In the genomic region with DNA sequence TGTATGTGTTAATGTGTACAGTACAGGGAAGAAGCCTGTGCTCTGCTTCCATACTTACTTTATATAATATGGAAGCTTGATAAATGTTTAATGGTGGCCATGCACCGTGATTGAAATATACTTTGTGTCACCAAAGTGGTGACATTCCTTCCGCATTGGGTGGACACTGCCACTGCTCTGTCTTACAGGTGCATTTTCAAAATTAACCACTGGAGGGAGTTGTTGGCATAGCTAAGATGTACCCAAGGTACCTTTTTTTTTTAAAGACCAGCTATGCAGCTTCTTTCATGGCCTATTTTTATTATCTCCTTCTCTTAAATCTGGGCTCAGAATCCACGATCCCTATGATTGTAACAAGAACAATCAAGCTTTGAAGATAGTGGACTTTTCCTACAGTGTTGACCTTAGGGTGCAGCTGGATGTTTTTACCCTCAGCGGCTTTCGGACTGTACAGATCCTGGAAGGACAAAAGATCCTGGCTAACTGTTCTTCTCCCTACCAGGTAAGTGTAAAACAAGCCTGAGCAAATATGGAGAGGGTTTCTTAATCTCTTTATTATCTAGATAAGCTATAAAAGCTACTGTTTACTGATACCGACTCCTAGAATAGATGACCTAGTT, we compare ENCODE assay signal across 9 cellular contexts. TPM values are rescaled to one million over a fixed set of nuclear protein-coding genes. Genes with fewer than 3 reads are reported as not detected.
DNase-seq lines count a peak whose midpoint lies in the region; ATAC-seq and TF ChIP-seq lines count a peak whose summit lies in the region.
"Had no signal": no experiment of that assay in that cellular context is flagged by ENCODE, and none has a peak within 500 bp of the region (broad histone marks: within the 10 kb centered on the region; RNA-seq: fewer than 3 reads in every experiment).

No MANE protein-coding gene starts in this region.

- no peaks in the 10 kb centered on the region for H3K4me1 Mint-ChIP-seq in activated T-helper 1 cell treated with anti-CD3 and anti-CD28 coated beads, Interleukin-12 subunit alpha, Interleukin-12 subunit beta, Interleukin-2, Interleukin-4 antibody, amounts not matched to agents 30 ng/mL and 10 ng/mL and 1 ng/mL, durations not matched to agents 14 hours and 24 hours and 36 hours (ENCODE audit: low read depth)
- no peaks in the 10 kb centered on the region for H3K4me1 Mint-ChIP-seq in osteocyte (ENCODE audit: unreplicated experiment)

- H3K27me3 Mint-ChIP-seq in activated T-helper 1 cell treated with anti-CD3 and anti-CD28 coated beads, Interleukin-12 subunit alpha, Interleukin-12 subunit beta, Interleukin-2, Interleukin-4 antibody, amounts not matched to agents 30 ng/mL and 10 ng/mL and 1 ng/mL, durations not matched to agents 14 hours and 24 hours and 36 hours (ENCODE audit: insufficient read depth), result no peaks in the 10 kb centered on the region
- no peaks in the 10 kb centered on the region for H3K27me3 Mint-ChIP-seq in osteocyte (ENCODE audit: unreplicated experiment)
- H3K27me3 Mint-ChIP-seq: dendritic cell treated with granulocyte-macrophage colony-stimulating factor and Interleukin-4, amounts not matched to agents 40 ng/mL and 50 ng/mL, for 4 days had no signal

- intact Hi-C loops in activated T-helper 1 cell treated with anti-CD3 and anti-CD28 coated beads, Interleukin-12 subunit alpha, Interleukin-12 subunit beta, Interleukin-2, Interleukin-4 antibody, amounts not matched to agents 30 ng/mL and 10 ng/mL and 1 ng/mL, durations not matched to agents 14 hours and 24 hours and 36 hours (cut with micrococcal nuclease), result loop anchor here (1.0 to 10.0 kb wide), 5 partner anchors 57 to 430 kb away; no protein-coding TSS in a partner anchor

- TF ChIP-seq CTCF in osteocyte (IDR thresholded peaks at IDR 0.05), result peak; percentile 91

- H3K9me3 Mint-ChIP-seq in activated T-helper 1 cell treated with anti-CD3 and anti-CD28 coated beads, Interleukin-12 subunit alpha, Interleukin-12 subunit beta, Interleukin-2, Interleukin-4 antibody, amounts not matched to agents 30 ng/mL and 10 ng/mL and 1 ng/mL, durations not matched to agents 14 hours and 24 hours and 36 hours, result no peaks in the 10 kb centered on the region
- H3K9me3 Mint-ChIP-seq in osteocyte (ENCODE audit: unreplicated experiment), result no peaks in the 10 kb centered on the region
- H3K9me3 Mint-ChIP-seq: dendritic cell treated with granulocyte-macrophage colony-stimulating factor and Interleukin-4, amounts not matched to agents 40 ng/mL and 50 ng/mL, for 4 days had no signal

- H3K4me3 Mint-ChIP-seq in activated T-helper 1 cell treated with anti-CD3 and anti-CD28 coated beads, Interleukin-12 subunit alpha, Interleukin-12 subunit beta, Interleukin-2, Interleukin-4 antibody, amounts not matched to agents 30 ng/mL and 10 ng/mL and 1 ng/mL, durations not matched to agents 14 hours and 24 hours and 36 hours, result no peak overlapping the region
- no peak overlapping the region for H3K4me3 Mint-ChIP-seq in osteocyte (ENCODE audit: unreplicated experiment)
- H3K4me3 Mint-ChIP-seq: dendritic cell treated with granulocyte-macrophage colony-stimulating factor and Interleukin-4, amounts not matched to agents 40 ng/mL and 50 ng/mL, for 4 days had no signal

- no peak overlapping the region for H3K27ac Mint-ChIP-seq in activated T-helper 1 cell treated with anti-CD3 and anti-CD28 coated beads, Interleukin-12 subunit alpha, Interleukin-12 subunit beta, Interleukin-2, Interleukin-4 antibody, amounts not matched to agents 30 ng/mL and 10 ng/mL and 1 ng/mL, durations not matched to agents 14 hours and 24 hours and 36 hours
- H3K27ac Mint-ChIP-seq in osteocyte (ENCODE audit: unreplicated experiment), result no peak overlapping the region
- H3K27ac Mint-ChIP-seq: dendritic cell treated with granulocyte-macrophage colony-stimulating factor and Interleukin-4, amounts not matched to agents 40 ng/mL and 50 ng/mL, for 4 days had no signal

- peaks cover 41% of the 10 kb centered on the region for H3K36me3 Mint-ChIP-seq in activated T-helper 1 cell treated with anti-CD3 and anti-CD28 coated beads, Interleukin-12 subunit alpha, Interleukin-12 subunit beta, Interleukin-2, Interleukin-4 antibody, amounts not matched to agents 30 ng/mL and 10 ng/mL and 1 ng/mL, durations not matched to agents 14 hours and 24 hours and 36 hours (ENCODE audit: low read depth)
- no peaks in the 10 kb centered on the region for H3K36me3 Mint-ChIP-seq in osteocyte (ENCODE audit: unreplicated experiment)

- peak; percentile 62 for ATAC-seq in HG02759 (IDR thresholded peaks at IDR 0.05; ENCODE audit: unreplicated experiment)

- peak; percentile 75 for DNase-seq in DMS 273 (lab: John Stamatoyannopoulos, UW; ENCODE audit: unreplicated experiment)
- DNase-seq in DMS 273 treated with DMSO at 0.1 percent for 48 hours (lab: John Stamatoyannopoulos, UW), result no peak
- DNase-seq in NCI-H526 (lab: John Stamatoyannopoulos, UW), result peak; percentile 40 to 81
- peak; percentile 38 for DNase-seq in activated T-helper 1 cell treated with anti-CD3 and anti-CD28 coated beads, Interleukin-12 subunit alpha, Interleukin-12 subunit beta, Interleukin-2, Interleukin-4 antibody, amounts not matched to agents 30 ng/mL and 10 ng/mL and 1 ng/mL, durations not matched to agents 14 hours and 24 hours and 36 hours (ENCODE audit: low spot score)
- DNase-seq in germinal center (ENCODE audit: low spot score), result peak; percentile 65
- no peak for DNase-seq in osteocyte (ENCODE audit: extremely low spot score, unreplicated experiment)
- no peak for DNase-seq in NK-92 (lab: John Stamatoyannopoulos, UW; ENCODE audit: unreplicated experiment)

RNA-seq across cellular contexts. Expression of a gene that starts 21.6 kb away (rescaled TPM):
- 0.26 and 0.78 TPM in 2 replicates for total RNA-seq in activated T-helper 1 cell treated with anti-CD3 and anti-CD28 coated beads, Interleukin-12 subunit alpha, Interleukin-12 subunit beta, Interleukin-2, Interleukin-4 antibody, amounts not matched to agents 30 ng/mL and 10 ng/mL and 1 ng/mL, durations not matched to agents 14 hours and 24 hours and 36 hours
- not detected in 2 replicates for total RNA-seq in osteocyte

RNA-seq across cellular contexts. Expression of a gene that starts 56.4 kb away (rescaled TPM):
- 71.0 and 76.1 TPM in 2 replicates for total RNA-seq in activated T-helper 1 cell treated with anti-CD3 and anti-CD28 coated beads, Interleukin-12 subunit alpha, Interleukin-12 subunit beta, Interleukin-2, Interleukin-4 antibody, amounts not matched to agents 30 ng/mL and 10 ng/mL and 1 ng/mL, durations not matched to agents 14 hours and 24 hours and 36 hours
- total RNA-seq in osteocyte, result 8.0 and 8.5 TPM in 2 replicates

Comparison
In these comparisons a context has a peak if more than half of its experiments do, and no peak if none do; other contexts are left out.
1. DNase-seq: peak in DMS 273 (single experiment), NCI-H526 (2 of 2), activated T-helper 1 cell treated with anti-CD3 and anti-CD28 coated beads, Interleukin-12 subunit alpha, Interleukin-12 subunit beta, Interleukin-2, Interleukin-4 antibody, amounts not matched to agents 30 ng/mL and 10 ng/mL and 1 ng/mL, durations not matched to agents 14 hours and 24 hours and 36 hours (single experiment) and germinal center (single experiment); none in DMS 273 treated with DMSO at 0.1 percent for 48 hours (single experiment), osteocyte (single experiment) and NK-92 (single experiment).